Comparison of ENCODE assay signal across 25 cellular contexts in the genomic region with DNA sequence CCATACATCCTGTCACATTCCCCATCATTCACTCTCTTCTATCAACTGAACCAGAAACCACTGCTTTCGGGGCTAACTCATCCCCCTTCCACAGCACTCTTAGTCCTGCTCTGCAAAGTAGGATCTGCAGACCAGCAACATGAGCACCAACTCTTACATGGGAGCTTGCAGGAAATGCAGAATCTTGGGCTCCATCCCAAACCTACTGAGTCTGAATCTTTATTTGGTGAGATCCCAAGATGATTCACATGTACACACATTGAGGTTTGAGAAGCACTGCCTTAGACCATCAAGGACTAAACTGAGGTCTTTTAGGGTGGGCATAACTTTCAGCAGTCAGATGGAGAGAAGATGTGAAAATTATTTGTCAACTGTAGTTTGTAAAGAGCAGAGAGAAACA.
"Had no signal": no experiment of that assay in that cellular context is flagged by ENCODE, and none has a peak within 500 bp of the region (broad histone marks: within the 10 kb centered on the region; RNA-seq: fewer than 3 reads in every experiment).

No MANE protein-coding gene starts in this region.

- H2AFZ ChIP-seq: hepatocyte, neural progenitor cell, parathyroid adenoma had no signal

- FAIRE-seq: endometrium, islet of Langerhans had no signal

- H3K27me3 ChIP-seq: esophagus squamous epithelium, gastroesophageal sphincter, heart left ventricle, hepatocyte, left lung, neural progenitor cell, stomach, testis, tibial artery had no signal

- H3K27ac ChIP-seq: esophagus squamous epithelium, foreskin keratinocyte, gastroesophageal sphincter, heart left ventricle, hepatocyte, left lung, neural progenitor cell, parathyroid adenoma, stomach, testis, tibial artery had no signal

- H3K36me3 ChIP-seq: esophagus squamous epithelium, gastroesophageal sphincter, heart left ventricle, left lung, neural progenitor cell, stomach, tibial artery had no signal

- DNase-seq: cortex of kidney; effector memory CD8-positive, alpha-beta T cell; erythroblast; esophagus squamous epithelium; foreskin keratinocyte; heart left ventricle; left cardiac atrium; left lung; mesenchymal stem cell; naive thymus-derived CD4-positive, alpha-beta T cell; stimulated activated CD4-positive, alpha-beta T cell treated with anti-CD3 and anti-CD28 coated beads, Interleukin-2, amount 100 ng/mL, for 24 hours; stimulated activated CD4-positive, alpha-beta T cell treated with anti-CD3 and anti-CD28 coated beads, Interleukin-4, amount 100 ng/mL, for 24 hours; stimulated activated naive CD4-positive, alpha-beta T cell treated with Interleukin-2 at 50 U/mL for 16 hours; stomach; substantia nigra; testis; tibial artery had no signal

- H3K79me2 ChIP-seq: hepatocyte, parathyroid adenoma had no signal

- H3K4me2 ChIP-seq: hepatocyte, neural progenitor cell had no signal

- H3K9ac ChIP-seq: neural progenitor cell, parathyroid adenoma had no signal

- H3K4me1 ChIP-seq: esophagus squamous epithelium, foreskin keratinocyte, gastroesophageal sphincter, heart left ventricle, left lung, parathyroid adenoma, stomach, testis, tibial artery had no signal

- H3K4me3 ChIP-seq: esophagus squamous epithelium, gastroesophageal sphincter, heart left ventricle, hepatocyte, left lung, neural progenitor cell, stomach, testis, tibial artery had no signal

- H3K9me3 ChIP-seq: esophagus squamous epithelium, gastroesophageal sphincter, heart left ventricle, left lung, stomach, testis, tibial artery had no signal

- ATAC-seq: effector memory CD8-positive, alpha-beta T cell; foreskin keratinocyte; gastroesophageal sphincter; heart left ventricle; left cardiac atrium; left lung; naive thymus-derived CD4-positive, alpha-beta T cell; sciatic nerve; stimulated activated effector memory CD8-positive, alpha-beta T cell treated with anti-CD3 and anti-CD28 coated beads, Interleukin-12 subunit alpha, Interleukin-12 subunit beta, amount 100 ng/mL, for 72 hours had no signal
